17 cellular contexts compared by ENCODE assay signal in genomic region chr16:12142157-12142556, GRCh38.
"Had no signal": no experiment of that assay in that cellular context is flagged by ENCODE, and none has a peak within 500 bp of the region (broad histone marks: within the 10 kb centered on the region; RNA-seq: fewer than 3 reads in every experiment).

No MANE protein-coding gene starts in this region.

- DNase-seq: activated CD4-positive, alpha-beta memory T cell treated with anti-CD3 and anti-CD28 coated beads, Interleukin-2, amount 10 ng/mL, durations not matched to agents 7 days and 5 days; activated CD4-positive, alpha-beta T cell treated with anti-CD3 and anti-CD28 coated beads, Interleukin-2, amount 10 ng/mL, durations not matched to agents 24 days and 14 days; activated CD4-positive, CD25-positive, alpha-beta regulatory T cell treated with anti-CD3 and anti-CD28 coated beads, Interleukin-2, amount 50 U/mL, for 72 hours; activated naive CD4-positive, alpha-beta T cell; activated T-cell treated with anti-CD3 and anti-CD28 coated beads, Interleukin-2, amount 50 U/mL, for 48 hours; effector CD8-positive, alpha-beta T cell; immature natural killer cell; kidney; ovary; spleen; stimulated activated naive CD4-positive, alpha-beta T cell treated with Interleukin-2 at 50 U/mL for 16 hours; T-helper 2 cell; testis; transverse colon had no signal

- H3K36me3 Mint-ChIP-seq: activated naive CD4-positive, alpha-beta T cell treated with anti-CD3 and anti-CD28 coated beads, Interleukin-2, amount 50 U/mL, for 72 hours had no signal

- H3K27me3 ChIP-seq: breast epithelium, ovary, spleen, testis, transverse colon had no signal

- H3K4me1 Mint-ChIP-seq: activated CD4-positive, alpha-beta memory T cell treated with anti-CD3 and anti-CD28 coated beads, Interleukin-2, amount 10 ng/mL, durations not matched to agents 7 days and 5 days had no signal

- H3K27ac Mint-ChIP-seq: activated CD4-positive, alpha-beta memory T cell treated with anti-CD3 and anti-CD28 coated beads, Interleukin-2, amount 10 ng/mL, durations not matched to agents 7 days and 5 days; activated CD4-positive, alpha-beta T cell treated with anti-CD3 and anti-CD28 coated beads, Interleukin-2, amount 10 ng/mL, durations not matched to agents 24 days and 14 days; activated naive CD4-positive, alpha-beta T cell treated with anti-CD3 and anti-CD28 coated beads, Interleukin-2, amount 50 U/mL, for 72 hours; immature natural killer cell had no signal

- H3K27me3 Mint-ChIP-seq: activated CD4-positive, alpha-beta memory T cell treated with anti-CD3 and anti-CD28 coated beads, Interleukin-2, amount 10 ng/mL, durations not matched to agents 7 days and 5 days; activated CD4-positive, alpha-beta T cell treated with anti-CD3 and anti-CD28 coated beads, Interleukin-2, amount 10 ng/mL, durations not matched to agents 24 days and 14 days had no signal

- H3K27ac ChIP-seq: breast epithelium, ovary, prostate gland, spleen, testis, transverse colon had no signal

- H3K9me3 ChIP-seq: breast epithelium, ovary, prostate gland, spleen, testis, transverse colon had no signal

- ATAC-seq: activated naive CD4-positive, alpha-beta T cell treated with anti-CD3 and anti-CD28 coated beads, Interleukin-2, amount 50 U/mL, for 72 hours had no signal

- H3K9me3 Mint-ChIP-seq: activated CD4-positive, alpha-beta memory T cell treated with anti-CD3 and anti-CD28 coated beads, Interleukin-2, amount 10 ng/mL, durations not matched to agents 7 days and 5 days; activated CD4-positive, alpha-beta T cell treated with anti-CD3 and anti-CD28 coated beads, Interleukin-2, amount 10 ng/mL, durations not matched to agents 24 days and 14 days; activated naive CD4-positive, alpha-beta T cell treated with anti-CD3 and anti-CD28 coated beads, Interleukin-2, amount 50 U/mL, for 72 hours; immature natural killer cell had no signal

- H3K4me3 Mint-ChIP-seq: activated CD4-positive, alpha-beta memory T cell treated with anti-CD3 and anti-CD28 coated beads, Interleukin-2, amount 10 ng/mL, durations not matched to agents 7 days and 5 days; activated CD4-positive, alpha-beta T cell treated with anti-CD3 and anti-CD28 coated beads, Interleukin-2, amount 10 ng/mL, durations not matched to agents 24 days and 14 days; immature natural killer cell had no signal
